Comparison of ENCODE assay signal across 16 cellular contexts in genomic region chr6:49264909-49265308, GRCh38.
DNase-seq lines count a peak whose midpoint lies in the region; ATAC-seq and TF ChIP-seq lines count a peak whose summit lies in the region.
"Had no signal": no experiment of that assay in that cellular context is flagged by ENCODE, and none has a peak within 500 bp of the region (broad histone marks: within the 10 kb centered on the region; RNA-seq: fewer than 3 reads in every experiment).

No MANE protein-coding gene starts in this region.

- peak overlapping the region; percentile 58 for H3K18ac ChIP-seq in neuronal stem cell (ENCODE audit: low read length)

- no peak overlapping the region for H3K23ac ChIP-seq in neuronal stem cell (ENCODE audit: low read depth, low read length, poor library complexity)

- no peaks in the 10 kb centered on the region for H3K79me1 ChIP-seq in neuronal stem cell (ENCODE audit: low read depth, low read length)

- H3K27ac Mint-ChIP-seq in MCF 10A (ENCODE audit: low read depth, unreplicated experiment): peak overlapping the region; percentile 32
- H3K27ac Mint-ChIP-seq: CD8-positive, alpha-beta memory T cell had no signal

- H3K36me3 ChIP-seq in breast epithelium (no peaks in the 10 kb centered on the region), RWPE2 (ENCODE audit: low read depth) (no peaks in the 10 kb centered on the region), neuronal stem cell (replicated peaks in 1 of 2; ENCODE audit: control insufficient read depth in 2 of 2, insufficient read depth in 2 of 2, low read length in 2 of 2) (no peaks in the 10 kb centered on the region)
- H3K36me3 ChIP-seq: Peyer's patch, SJCRH30 had no signal

- H2AFZ ChIP-seq in neuronal stem cell (ENCODE audit: low read length): no peak overlapping the region

- H3K9me3 Mint-ChIP-seq in MCF 10A (ENCODE audit: unreplicated experiment): no peaks in the 10 kb centered on the region

- no peak for TF ChIP-seq POLR2A in breast epithelium (IDR thresholded peaks at IDR 0.05)

- no peak overlapping the region for H3K4me3 Mint-ChIP-seq in MCF 10A (ENCODE audit: unreplicated experiment)
- H3K4me3 Mint-ChIP-seq: CD8-positive, alpha-beta memory T cell had no signal

- no TSS peak for BruUV-seq in MCF 10A (replicated peaks; lab: Mats Ljungman, UMichigan)

- H3K9me3 ChIP-seq in breast epithelium (no peaks in the 10 kb centered on the region), RWPE2 (ENCODE audit: severe bottlenecking) (no peaks in the 10 kb centered on the region), neuronal stem cell (replicated peaks in 1 of 2; ENCODE audit: control insufficient read depth in 2 of 2, insufficient read depth in 1 of 2, low read depth in 1 of 2, low read length in 2 of 2) (no peaks in the 10 kb centered on the region)
- H3K9me3 ChIP-seq: Peyer's patch, SJCRH30 had no signal

- no peak overlapping the region for H3K4ac ChIP-seq in neuronal stem cell (ENCODE audit: low read length)

- no peak overlapping the region for H3K27ac ChIP-seq in breast epithelium
- H3K27ac ChIP-seq in RWPE2 (ENCODE audit: poor library complexity, severe bottlenecking): no peak overlapping the region
- no peak overlapping the region for H3K27ac ChIP-seq in neuronal stem cell (replicated peaks; ENCODE audit: low read length)
- H3K27ac ChIP-seq: Peyer's patch, SJCRH30 had no signal

- no CpG with 5 or more reads among the region's 8 CpGs for WGBS in neuronal stem cell (ENCODE audit: extremely low coverage in 2 of 2, insufficient read length in 2 of 2, insufficient replicate concordance in 1 of 2), 2 donors

- POLR2A ChIA-PET in MCF 10A (lab: Yijun Ruan, JAX): no interaction called here

- CTCF ChIA-PET in MCF 10A (lab: Yijun Ruan, JAX): interaction anchor here (0.6 kb wide), 1 partner anchor 27 kb away, joined by 3 read pairs; no protein-coding TSS in a partner anchor

- no peak overlapping the region for H4K91ac ChIP-seq in neuronal stem cell (ENCODE audit: low read depth, low read length, poor library complexity)

- no peak overlapping the region for H3K14ac ChIP-seq in neuronal stem cell (ENCODE audit: low read length)

- H3K36me3 Mint-ChIP-seq in MCF 10A (ENCODE audit: insufficient read depth, unreplicated experiment): no peaks in the 10 kb centered on the region
- H3K36me3 Mint-ChIP-seq: CD8-positive, alpha-beta memory T cell had no signal

- H3K4me3 ChIP-seq in breast epithelium: no peak overlapping the region
- H3K4me3 ChIP-seq in RWPE2 (ENCODE audit: severe bottlenecking): no peak overlapping the region
- no peak overlapping the region for H3K4me3 ChIP-seq in neuronal stem cell (ENCODE audit: low read length in 2 of 2)
- H3K4me3 ChIP-seq: Peyer's patch, SJCRH30 had no signal

- DNase-seq in MCF 10A (ENCODE audit: unreplicated experiment): peak; percentile 81
- DNase-seq in breast epithelium (ENCODE audit: low spot score in 2 of 2): no peak
- peak; percentile 9 for DNase-seq in NCI-H1105 (lab: John Stamatoyannopoulos, UW)
- DNase-seq in RWPE2 (ENCODE audit: low spot score): no peak
- DNase-seq in neuronal stem cell (ENCODE audit: low spot score): no peak
- DNase-seq in activated CD4-positive, alpha-beta T cell treated with anti-CD3 and anti-CD28 coated beads for 1 hour: no peak
- no peak for DNase-seq in NCI-H82 (lab: John Stamatoyannopoulos, UW)
- DNase-seq: CD8-positive, alpha-beta memory T cell; HCEC 1CT; KBM-7; NCI-H1048; NCI-H1694; NCI-H524 treated with DMSO at 0.1 percent for 48 hours; Peyer's patch had no signal

- no peaks in the 10 kb centered on the region for H3K27me3 Mint-ChIP-seq in MCF 10A (ENCODE audit: insufficient read depth, unreplicated experiment)
- H3K27me3 Mint-ChIP-seq: CD8-positive, alpha-beta memory T cell had no signal

- H2AK5ac ChIP-seq in neuronal stem cell (ENCODE audit: low read depth, low read length): no peak overlapping the region

- intact Hi-C loops in MCF 10A (cut with micrococcal nuclease): no loop called here
- intact Hi-C loops in breast epithelium (cut with DNase I; ENCODE audit: low total_unique reads): no loop called here

- no peak for TF ChIP-seq CTCF in MCF 10A (IDR thresholded peaks at IDR 0.05; ENCODE audit: unreplicated experiment)
- no peak for TF ChIP-seq CTCF in breast epithelium (IDR thresholded peaks at IDR 0.05)
- no peak for TF ChIP-seq CTCF in RWPE2 (IDR thresholded peaks at IDR 0.05; ENCODE audit: poor library complexity, severe bottlenecking)

- H3K4me1 ChIP-seq in breast epithelium: no peaks in the 10 kb centered on the region
- peaks cover 4% of the 10 kb centered on the region for H3K4me1 ChIP-seq in RWPE2 (ENCODE audit: insufficient read depth, poor library complexity, severe bottlenecking)
- no peaks in the 10 kb centered on the region for H3K4me1 ChIP-seq in neuronal stem cell (ENCODE audit: control insufficient read depth in 2 of 2, insufficient read depth in 1 of 2, low read depth in 1 of 2, low read length in 2 of 2)
- H3K4me1 ChIP-seq: Peyer's patch, SJCRH30 had no signal

- H2BK15ac ChIP-seq in neuronal stem cell (ENCODE audit: low read length): no peak overlapping the region

- ATAC-seq in RWPE2 (ENCODE audit: low read depth) (peak; percentile 40; the same call in 1 of the 3 replicates), HG03520 (IDR thresholded peaks at IDR 0.05; ENCODE audit: unreplicated experiment) (no peak)

- H4K8ac ChIP-seq in neuronal stem cell (ENCODE audit: low read depth, low read length): no peak overlapping the region

- no peak overlapping the region for H3K4me2 ChIP-seq in neuronal stem cell (ENCODE audit: insufficient read depth, low read length, poor library complexity, severe bottlenecking)

- H3K9ac ChIP-seq in neuronal stem cell (ENCODE audit: low read depth, low read length, poor library complexity): no peak overlapping the region

- no peak overlapping the region for H2BK12ac ChIP-seq in neuronal stem cell (ENCODE audit: low read length)

- no peak overlapping the region for H2BK5ac ChIP-seq in neuronal stem cell (ENCODE audit: low read length)

- H3K4me1 Mint-ChIP-seq in MCF 10A (ENCODE audit: insufficient read depth, unreplicated experiment): no peaks in the 10 kb centered on the region
- H3K4me1 Mint-ChIP-seq: CD8-positive, alpha-beta memory T cell had no signal

- H2BK120ac ChIP-seq in neuronal stem cell (ENCODE audit: low read depth, low read length): no peak overlapping the region

- no peaks in the 10 kb centered on the region for H3K27me3 ChIP-seq in breast epithelium
- H3K27me3 ChIP-seq in RWPE2 (ENCODE audit: insufficient read depth, poor library complexity, severe bottlenecking): no peaks in the 10 kb centered on the region
- H3K27me3 ChIP-seq in neuronal stem cell (ENCODE audit: control insufficient read depth in 3 of 3, insufficient read depth in 3 of 3, low read depth in 1 of 3, low read length in 3 of 3): no peaks in the 10 kb centered on the region
- H3K27me3 ChIP-seq: Peyer's patch, SJCRH30 had no signal

Comparison
In these comparisons a context has a peak if more than half of its experiments do, and no peak if none do; other contexts are left out.
1. DNase-seq: peak in MCF 10A (single experiment) and NCI-H1105 (single experiment); none in breast epithelium (0 of 2), RWPE2 (single experiment), neuronal stem cell (single experiment), activated CD4-positive, alpha-beta T cell treated with anti-CD3 and anti-CD28 coated beads for 1 hour (single experiment) and NCI-H82 (single experiment).